1 cellular context compared by ENCODE assay signal in genomic region chr3:140219923-140220452, GRCh38.
TF ChIP-seq lines count a peak whose summit lies in the region.

No MANE protein-coding gene starts in this region.

TF ChIP-seq in H1, 55 proteins besides CTCF, POLR2A, EP300 and RAD21 (continued from another document):
- TF ChIP-seq RBBP5 (IDR thresholded peaks at IDR 0.05; ENCODE audit: borderline replicate concordance, low read depth, low read length) = no peak
- no peak for TF ChIP-seq TBP (IDR thresholded peaks at IDR 0.05; ENCODE audit: low read depth, low read length)
- no peak for TF ChIP-seq SIRT6 (IDR thresholded peaks at IDR 0.05; ENCODE audit: low read length)
- no peak for TF ChIP-seq ATF2 (IDR thresholded peaks at IDR 0.05; ENCODE audit: low read length)
- TF ChIP-seq GABPA (IDR thresholded peaks at IDR 0.05; ENCODE audit: borderline replicate concordance, insufficient read depth, low read length) = no peak
- no peak for TF ChIP-seq BACH1 (IDR thresholded peaks at IDR 0.05; ENCODE audit: low read length)
- TF ChIP-seq KDM1A (IDR thresholded peaks at IDR 0.05; ENCODE audit: borderline replicate concordance, low read length) = no peak
- TF ChIP-seq JUN (IDR thresholded peaks at IDR 0.05; ENCODE audit: low read depth, low read length) = no peak
- TF ChIP-seq ZNF274 (IDR thresholded peaks at IDR 0.05; ENCODE audit: borderline replicate concordance, extremely low read depth, low read length) = no peak
- no peak for TF ChIP-seq SIN3A (conservative IDR thresholded peaks at IDR 0.05 in 1 of 2, IDR thresholded peaks at IDR 0.05 in 1 of 2; ENCODE audit: low read depth in 1 of 2, low read length in 2 of 2)
